1 cellular context compared by ENCODE assay signal in the genomic region with DNA sequence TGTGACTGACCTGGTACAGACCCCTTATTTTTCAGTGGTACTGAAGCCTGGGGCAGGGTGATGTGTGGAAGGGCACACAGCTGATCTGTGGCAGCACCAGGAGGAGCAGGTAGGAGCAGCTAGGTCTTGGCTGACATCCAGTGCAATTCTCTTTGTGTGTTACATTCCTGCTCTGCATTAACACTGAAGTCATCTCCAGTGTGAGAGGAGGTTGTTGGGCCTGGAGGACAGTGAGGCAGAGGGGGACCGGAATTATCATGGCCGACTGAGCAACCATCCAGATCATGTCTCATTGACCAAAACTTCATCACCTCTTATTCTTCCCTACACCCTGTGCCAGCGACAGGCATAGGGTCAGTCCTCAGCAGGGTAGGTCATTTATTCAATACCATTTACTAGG.
TF ChIP-seq lines count a peak whose summit lies in the region.

No MANE protein-coding gene starts in this region.

TF ChIP-seq in GM12878, 131 proteins besides CTCF, POLR2A, EP300 and RAD21:
- no peak for TF ChIP-seq PAX8 (IDR thresholded peaks at IDR 0.05)
- TF ChIP-seq NFXL1 (IDR thresholded peaks at IDR 0.05; ENCODE audit: borderline replicate concordance), result no peak
- no peak for TF ChIP-seq RBBP5 (conservative IDR thresholded peaks at IDR 0.05)
- TF ChIP-seq IKZF2 (IDR thresholded peaks at IDR 0.05), result no peak
- no peak for TF ChIP-seq ZNF24 (IDR thresholded peaks at IDR 0.05)
- TF ChIP-seq RCOR1 (conservative IDR thresholded peaks at IDR 0.05; ENCODE audit: low read depth, low read length), result no peak
- TF ChIP-seq MYC (IDR thresholded peaks at IDR 0.05; ENCODE audit: insufficient read depth, insufficient read length, insufficient replicate concordance, low read length, severe bottlenecking), result no peak
- TF ChIP-seq JUND (IDR thresholded peaks at IDR 0.05; ENCODE audit: low read depth, low read length), result no peak
- TF ChIP-seq NR2C1 (IDR thresholded peaks at IDR 0.05), result no peak
- TF ChIP-seq, protein P1, sequence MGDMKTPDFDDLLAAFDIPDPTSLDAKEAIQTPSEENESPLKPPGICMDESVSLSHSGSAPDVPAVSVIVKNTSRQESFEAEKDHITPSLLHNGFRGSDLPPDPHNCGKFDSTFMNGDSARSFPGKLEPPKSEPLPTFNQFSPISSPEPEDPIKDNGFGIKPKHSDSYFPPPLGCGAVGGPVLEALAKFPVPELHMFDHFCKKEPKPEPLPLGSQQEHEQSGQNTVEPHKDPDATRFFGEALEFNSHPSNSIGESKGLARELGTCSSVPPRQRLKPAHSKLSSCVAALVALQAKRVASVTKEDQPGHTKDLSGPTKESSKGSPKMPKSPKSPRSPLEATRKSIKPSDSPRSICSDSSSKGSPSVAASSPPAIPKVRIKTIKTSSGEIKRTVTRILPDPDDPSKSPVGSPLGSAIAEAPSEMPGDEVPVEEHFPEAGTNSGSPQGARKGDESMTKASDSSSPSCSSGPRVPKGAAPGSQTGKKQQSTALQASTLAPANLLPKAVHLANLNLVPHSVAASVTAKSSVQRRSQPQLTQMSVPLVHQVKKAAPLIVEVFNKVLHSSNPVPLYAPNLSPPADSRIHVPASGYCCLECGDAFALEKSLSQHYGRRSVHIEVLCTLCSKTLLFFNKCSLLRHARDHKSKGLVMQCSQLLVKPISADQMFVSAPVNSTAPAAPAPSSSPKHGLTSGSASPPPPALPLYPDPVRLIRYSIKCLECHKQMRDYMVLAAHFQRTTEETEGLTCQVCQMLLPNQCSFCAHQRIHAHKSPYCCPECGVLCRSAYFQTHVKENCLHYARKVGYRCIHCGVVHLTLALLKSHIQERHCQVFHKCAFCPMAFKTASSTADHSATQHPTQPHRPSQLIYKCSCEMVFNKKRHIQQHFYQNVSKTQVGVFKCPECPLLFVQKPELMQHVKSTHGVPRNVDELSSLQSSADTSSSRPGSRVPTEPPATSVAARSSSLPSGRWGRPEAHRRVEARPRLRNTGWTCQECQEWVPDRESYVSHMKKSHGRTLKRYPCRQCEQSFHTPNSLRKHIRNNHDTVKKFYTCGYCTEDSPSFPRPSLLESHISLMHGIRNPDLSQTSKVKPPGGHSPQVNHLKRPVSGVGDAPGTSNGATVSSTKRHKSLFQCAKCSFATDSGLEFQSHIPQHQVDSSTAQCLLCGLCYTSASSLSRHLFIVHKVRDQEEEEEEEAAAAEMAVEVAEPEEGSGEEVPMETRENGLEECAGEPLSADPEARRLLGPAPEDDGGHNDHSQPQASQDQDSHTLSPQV (IDR thresholded peaks at IDR 0.05), result no peak
- TF ChIP-seq ZNF217 (IDR thresholded peaks at IDR 0.05), result no peak
- no peak for TF ChIP-seq IRF4 (IDR thresholded peaks at IDR 0.05; ENCODE audit: low read depth, low read length)
- TF ChIP-seq NR2C2 (IDR thresholded peaks at IDR 0.05; ENCODE audit: borderline replicate concordance, control insufficient read depth, insufficient read length, low read depth), result no peak
- TF ChIP-seq FOXM1 (IDR thresholded peaks at IDR 0.05; ENCODE audit: low read depth, low read length), result no peak
- no peak for TF ChIP-seq ASH2L (IDR thresholded peaks at IDR 0.05; ENCODE audit: borderline replicate concordance, low read depth)
- no peak for TF ChIP-seq EGR1 (IDR thresholded peaks at IDR 0.05; ENCODE audit: borderline replicate concordance in 1 of 2, low read depth in 2 of 2, low read length in 2 of 2)
- TF ChIP-seq RELA (IDR thresholded peaks at IDR 0.05; ENCODE audit: borderline replicate concordance, partially characterized antibody), result no peak
- TF ChIP-seq LARP7 (IDR thresholded peaks at IDR 0.05), result no peak
- TF ChIP-seq TARDBP (IDR thresholded peaks at IDR 0.05; ENCODE audit: borderline replicate concordance), result no peak
- no peak for TF ChIP-seq HCFC1 (IDR thresholded peaks at IDR 0.05; ENCODE audit: low read length)
TF ChIP-seq in GM12878: peak in this region for 0.
